Comparison of ENCODE assay signal across 18 cellular contexts in genomic region chr1:162755306-162755705, GRCh38. TPM values are rescaled to one million over a fixed set of nuclear protein-coding genes. Genes with fewer than 3 reads are reported as not detected.
DNase-seq lines count a peak whose midpoint lies in the region; ATAC-seq and TF ChIP-seq lines count a peak whose summit lies in the region.
"Had no signal": no experiment of that assay in that cellular context is flagged by ENCODE, and none has a peak within 500 bp of the region (broad histone marks: within the 10 kb centered on the region; RNA-seq: fewer than 3 reads in every experiment).

No MANE protein-coding gene starts in this region.

- H3K27me3 Mint-ChIP-seq in glutamatergic neuron (ENCODE audit: unreplicated experiment) = peaks cover 3% of the 10 kb centered on the region

- peak overlapping the region; percentile 78; the same call in 1 of the 2 replicates for H3K27ac ChIP-seq in SK-N-MC
- no peak overlapping the region for H3K27ac ChIP-seq in ascending aorta
- H3K27ac ChIP-seq: A549 had no signal

- TF ChIP-seq CTCF in glutamatergic neuron (IDR thresholded peaks at IDR 0.05; ENCODE audit: partially characterized antibody, unreplicated experiment) = no peak
- no peak for TF ChIP-seq CTCF in ascending aorta (IDR thresholded peaks at IDR 0.05)

- H3K9me3 Mint-ChIP-seq in glutamatergic neuron (ENCODE audit: unreplicated experiment) = no peaks in the 10 kb centered on the region

- intact Hi-C loops in ascending aorta (cut with DNase I) = no loop called here

- H3K4me1 ChIP-seq in ascending aorta = no peaks in the 10 kb centered on the region
- H3K4me1 ChIP-seq: A549 had no signal

- no peak overlapping the region for H3K9ac ChIP-seq in SK-N-MC (ENCODE audit: insufficient read length)

- H3K36me3 ChIP-seq in SK-N-MC (ENCODE audit: insufficient read depth, low read length) (peaks cover 81% of the 10 kb centered on the region), ascending aorta (peaks cover 13 to 30% of the 10 kb centered on the region in 2 donors)

- ATAC-seq in GM21526 (IDR thresholded peaks at IDR 0.05; ENCODE audit: low FRiP score, unreplicated experiment) (no peak), GM21717 (IDR thresholded peaks at IDR 0.05; ENCODE audit: unreplicated experiment) (no peak)
- ATAC-seq: A549, SK-N-SH treated with all-trans-retinoic acid at 6 μM for 48 hours had no signal

- H3K4me3 ChIP-seq in SK-N-MC = no peak overlapping the region
- H3K4me3 ChIP-seq in ascending aorta = no peak overlapping the region
- H3K4me3 ChIP-seq: A549 had no signal

- H3K27me3 ChIP-seq in ascending aorta = no peaks in the 10 kb centered on the region

- H3K36me3 Mint-ChIP-seq in glutamatergic neuron (ENCODE audit: unreplicated experiment) = peaks cover 4% of the 10 kb centered on the region
- H3K36me3 Mint-ChIP-seq: CD14-positive monocyte had no signal

- DNase-seq in EH (ENCODE audit: low read depth) (peak; percentile 38), HK-2 (ENCODE audit: unreplicated experiment) (peak; percentile 4), SK-N-MC (ENCODE audit: low read depth, low spot score) (no peak), glutamatergic neuron (peak; percentile 39), ascending aorta (ENCODE audit: low spot score in 2 of 2) (no peak)
- DNase-seq: COR-L47, DMS53, GF-D8, MV-4-11, NCI-H1436, NCI-H2029 treated with DMSO at 0.1 percent for 48 hours, NCI-H526 treated with DMSO at 0.1 percent for 48 hours, Right ventricle myocardium superior had no signal

- no peak overlapping the region for H3K4me3 Mint-ChIP-seq in glutamatergic neuron (ENCODE audit: unreplicated experiment)
- H3K4me3 Mint-ChIP-seq: CD14-positive monocyte had no signal

- no peaks in the 10 kb centered on the region for H3K9me3 ChIP-seq in SK-N-MC (ENCODE audit: low read depth, low read length)
- H3K9me3 ChIP-seq in ascending aorta = no peaks in the 10 kb centered on the region
- H3K9me3 ChIP-seq: A549 had no signal

- peak overlapping the region; percentile 28 for H3K27ac Mint-ChIP-seq in glutamatergic neuron (ENCODE audit: unreplicated experiment)

- peaks cover 6% of the 10 kb centered on the region for H3K4me1 Mint-ChIP-seq in glutamatergic neuron (ENCODE audit: low read depth, unreplicated experiment)
- H3K4me1 Mint-ChIP-seq: CD14-positive monocyte had no signal

RNA-seq across cellular contexts. Expression of gene HSD17B7, which starts 35.2 kb away (rescaled TPM):
- total RNA-seq in glutamatergic neuron (ENCODE audit: unreplicated experiment) = 38.7 TPM
- 6.6 TPM for total RNA-seq in ascending aorta

Comparison
In these comparisons a context has a peak if more than half of its experiments do, and no peak if none do; other contexts are left out.
1. DNase-seq: peak in EH (single experiment), HK-2 (single experiment) and glutamatergic neuron (single experiment); none in SK-N-MC (single experiment) and ascending aorta (0 of 2).